Comparison of ENCODE assay signal across 16 cellular contexts in genomic region chr4:44157611-44158277, GRCh38.
DNase-seq lines count a peak whose midpoint lies in the region; ATAC-seq, FAIRE-seq and TF ChIP-seq lines count a peak whose summit lies in the region.
"Had no signal": no experiment of that assay in that cellular context is flagged by ENCODE, and none has a peak within 500 bp of the region (broad histone marks: within the 10 kb centered on the region; RNA-seq: fewer than 3 reads in every experiment).

No MANE protein-coding gene starts in this region.

- TF ChIP-seq CTCF in bronchial epithelial cell (IDR thresholded peaks at IDR 0.05; ENCODE audit: insufficient read depth, low read length, severe bottlenecking) = no peak

- H3K27me3 ChIP-seq in bronchial epithelial cell (ENCODE audit: control insufficient read depth, insufficient read depth, low read length) = no peaks in the 10 kb centered on the region

- no peak overlapping the region for H3K4me3 ChIP-seq in bronchial epithelial cell (ENCODE audit: low read depth, low read length)
- H3K4me3 ChIP-seq: psoas muscle had no signal

- CTCF ChIA-PET in activated CD8-positive, alpha-beta T cell treated with anti-CD3 and anti-CD28 coated beads, Interleukin-2, amount 10 ng/mL, durations not matched to agents 7 days and 5 days (lab: Charles Lee) = no interaction called here

- H3K27me3 Mint-ChIP-seq in activated CD8-positive, alpha-beta T cell treated with anti-CD3 and anti-CD28 coated beads, Interleukin-2, amount 10 ng/mL, durations not matched to agents 7 days and 5 days (ENCODE audit: low read depth) = no peaks in the 10 kb centered on the region
- H3K27me3 Mint-ChIP-seq: naive thymus-derived CD4-positive, alpha-beta T cell had no signal

- TF ChIP-seq RAD21 in Ishikawa (IDR thresholded peaks at IDR 0.05; ENCODE audit: low read depth) = no peak

- no peaks in the 10 kb centered on the region for H3K4me1 Mint-ChIP-seq in activated CD8-positive, alpha-beta T cell treated with anti-CD3 and anti-CD28 coated beads, Interleukin-2, amount 10 ng/mL, durations not matched to agents 7 days and 5 days (ENCODE audit: low read depth)
- H3K4me1 Mint-ChIP-seq: naive thymus-derived CD4-positive, alpha-beta T cell had no signal

- FAIRE-seq in bronchial epithelial cell (lab: Jason Lieb, UNC) = no peak

- no peak for TF ChIP-seq EP300 in Ishikawa (IDR thresholded peaks at IDR 0.05; ENCODE audit: borderline replicate concordance)

- H3K4me3 Mint-ChIP-seq in activated CD8-positive, alpha-beta T cell treated with anti-CD3 and anti-CD28 coated beads, Interleukin-2, amount 10 ng/mL, durations not matched to agents 7 days and 5 days = no peak overlapping the region
- H3K4me3 Mint-ChIP-seq: naive thymus-derived CD4-positive, alpha-beta T cell had no signal

- DNase-seq in DMS53 (lab: John Stamatoyannopoulos, UW) (peak; percentile 40), bronchial epithelial cell (ENCODE audit: low read depth) (peak; percentile 52), kidney tubule cell (ENCODE audit: low spot score) (peak; percentile 27), AML-193 (lab: John Stamatoyannopoulos, UW) (no peak), SKM-1 (lab: John Stamatoyannopoulos, UW; ENCODE audit: unreplicated experiment) (no peak)
- DNase-seq in activated CD8-positive, alpha-beta T cell treated with anti-CD3 and anti-CD28 coated beads, Interleukin-2, amount 10 ng/mL, durations not matched to agents 7 days and 5 days = no peak
- DNase-seq: activated effector memory CD4-positive, alpha-beta T cell treated with anti-CD3 and anti-CD28 coated beads, Interleukin-2, amount 50 U/mL, for 16 hours; anterior cingulate cortex; COR-L47; left ventricle myocardium superior; naive thymus-derived CD4-positive, alpha-beta T cell; NCI-H2081; NCI-H774; psoas muscle had no signal

- H3K9me3 Mint-ChIP-seq in activated CD8-positive, alpha-beta T cell treated with anti-CD3 and anti-CD28 coated beads, Interleukin-2, amount 10 ng/mL, durations not matched to agents 7 days and 5 days (ENCODE audit: insufficient read depth) = peaks cover 19% of the 10 kb centered on the region

- no peak overlapping the region for H3K27ac Mint-ChIP-seq in activated CD8-positive, alpha-beta T cell treated with anti-CD3 and anti-CD28 coated beads, Interleukin-2, amount 10 ng/mL, durations not matched to agents 7 days and 5 days
- H3K27ac Mint-ChIP-seq: naive thymus-derived CD4-positive, alpha-beta T cell had no signal

- no peaks in the 10 kb centered on the region for H3K36me3 Mint-ChIP-seq in activated CD8-positive, alpha-beta T cell treated with anti-CD3 and anti-CD28 coated beads, Interleukin-2, amount 10 ng/mL, durations not matched to agents 7 days and 5 days (ENCODE audit: low read depth)
- H3K36me3 Mint-ChIP-seq: naive thymus-derived CD4-positive, alpha-beta T cell had no signal

- ATAC-seq in activated CD8-positive, alpha-beta T cell treated with anti-CD3 and anti-CD28 coated beads, Interleukin-2, amount 10 ng/mL, durations not matched to agents 7 days and 5 days = no peak
- no peak for ATAC-seq in HG03139 (IDR thresholded peaks at IDR 0.05; ENCODE audit: unreplicated experiment)
- ATAC-seq: left ventricle myocardium superior; naive thymus-derived CD4-positive, alpha-beta T cell; psoas muscle had no signal

- POLR2A ChIA-PET in activated CD8-positive, alpha-beta T cell treated with anti-CD3 and anti-CD28 coated beads, Interleukin-2, amount 10 ng/mL, durations not matched to agents 7 days and 5 days (lab: Charles Lee) = no interaction called here

- H3K36me3 ChIP-seq in bronchial epithelial cell (ENCODE audit: control insufficient read depth, insufficient read depth, low read length) = no peaks in the 10 kb centered on the region

TF ChIP-seq in Ishikawa, 13 proteins besides CTCF, POLR2A, EP300 and RAD21:
- TF ChIP-seq NFIC (IDR thresholded peaks at IDR 0.05) (peak; percentile 39; the same call in 1 of the 2 replicates), FOXM1 (IDR thresholded peaks at IDR 0.05; ENCODE audit: borderline replicate concordance, low read depth) (no peak), TEAD4 (IDR thresholded peaks at IDR 0.05) (0 out of 2 replicates have a peak, but pooled peaks have one; percentile 26), TCF12 (IDR thresholded peaks at IDR 0.05; ENCODE audit: low read depth) (no peak)
- TF ChIP-seq, protein P1, sequence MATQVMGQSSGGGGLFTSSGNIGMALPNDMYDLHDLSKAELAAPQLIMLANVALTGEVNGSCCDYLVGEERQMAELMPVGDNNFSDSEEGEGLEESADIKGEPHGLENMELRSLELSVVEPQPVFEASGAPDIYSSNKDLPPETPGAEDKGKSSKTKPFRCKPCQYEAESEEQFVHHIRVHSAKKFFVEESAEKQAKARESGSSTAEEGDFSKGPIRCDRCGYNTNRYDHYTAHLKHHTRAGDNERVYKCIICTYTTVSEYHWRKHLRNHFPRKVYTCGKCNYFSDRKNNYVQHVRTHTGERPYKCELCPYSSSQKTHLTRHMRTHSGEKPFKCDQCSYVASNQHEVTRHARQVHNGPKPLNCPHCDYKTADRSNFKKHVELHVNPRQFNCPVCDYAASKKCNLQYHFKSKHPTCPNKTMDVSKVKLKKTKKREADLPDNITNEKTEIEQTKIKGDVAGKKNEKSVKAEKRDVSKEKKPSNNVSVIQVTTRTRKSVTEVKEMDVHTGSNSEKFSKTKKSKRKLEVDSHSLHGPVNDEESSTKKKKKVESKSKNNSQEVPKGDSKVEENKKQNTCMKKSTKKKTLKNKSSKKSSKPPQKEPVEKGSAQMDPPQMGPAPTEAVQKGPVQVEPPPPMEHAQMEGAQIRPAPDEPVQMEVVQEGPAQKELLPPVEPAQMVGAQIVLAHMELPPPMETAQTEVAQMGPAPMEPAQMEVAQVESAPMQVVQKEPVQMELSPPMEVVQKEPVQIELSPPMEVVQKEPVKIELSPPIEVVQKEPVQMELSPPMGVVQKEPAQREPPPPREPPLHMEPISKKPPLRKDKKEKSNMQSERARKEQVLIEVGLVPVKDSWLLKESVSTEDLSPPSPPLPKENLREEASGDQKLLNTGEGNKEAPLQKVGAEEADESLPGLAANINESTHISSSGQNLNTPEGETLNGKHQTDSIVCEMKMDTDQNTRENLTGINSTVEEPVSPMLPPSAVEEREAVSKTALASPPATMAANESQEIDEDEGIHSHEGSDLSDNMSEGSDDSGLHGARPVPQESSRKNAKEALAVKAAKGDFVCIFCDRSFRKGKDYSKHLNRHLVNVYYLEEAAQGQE (IDR thresholded peaks at IDR 0.05; ENCODE audit: low read depth) = no peak
- TF ChIP-seq, protein P2, sequence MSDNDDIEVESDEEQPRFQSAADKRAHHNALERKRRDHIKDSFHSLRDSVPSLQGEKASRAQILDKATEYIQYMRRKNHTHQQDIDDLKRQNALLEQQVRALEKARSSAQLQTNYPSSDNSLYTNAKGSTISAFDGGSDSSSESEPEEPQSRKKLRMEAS (IDR thresholded peaks at IDR 0.05) = no peak

Comparison
In these comparisons a context has a peak if more than half of its experiments do, and no peak if none do; other contexts are left out.
1. DNase-seq: peak in DMS53 (single experiment), bronchial epithelial cell (single experiment) and kidney tubule cell (single experiment); none in activated CD8-positive, alpha-beta T cell treated with anti-CD3 and anti-CD28 coated beads, Interleukin-2, amount 10 ng/mL, durations not matched to agents 7 days and 5 days (single experiment), AML-193 (0 of 2) and SKM-1 (single experiment).